In the genomic region with DNA sequence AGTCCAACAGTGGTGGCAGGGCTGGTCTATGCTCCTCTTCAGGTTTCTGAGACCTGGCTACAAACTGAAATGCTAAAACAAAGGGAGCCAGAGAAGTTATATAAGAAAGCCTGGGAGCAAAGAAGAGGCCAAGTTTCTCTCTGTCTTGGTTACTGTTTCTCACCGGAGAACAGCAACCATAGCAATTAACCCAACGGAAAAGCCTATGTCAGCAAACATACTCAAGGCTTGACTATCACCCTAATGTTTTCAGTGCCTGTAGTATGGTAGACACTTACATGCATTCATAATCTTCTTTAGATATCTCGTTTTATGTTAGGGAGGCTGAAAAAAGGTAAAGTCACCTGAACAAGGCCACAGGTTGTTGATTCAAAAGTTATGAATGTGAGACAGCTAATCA, we compare ENCODE assay signal across 2 cellular contexts.
A peak's percentile ranks its signal among the peaks of the same experiment; 100 is the strongest.
TF ChIP-seq lines count a peak whose summit lies in the region.

No MANE protein-coding gene starts in this region.

TF ChIP-seq in HepG2, 621 proteins besides CTCF, POLR2A, EP300 and RAD21:
- TF ChIP-seq, protein P1, sequence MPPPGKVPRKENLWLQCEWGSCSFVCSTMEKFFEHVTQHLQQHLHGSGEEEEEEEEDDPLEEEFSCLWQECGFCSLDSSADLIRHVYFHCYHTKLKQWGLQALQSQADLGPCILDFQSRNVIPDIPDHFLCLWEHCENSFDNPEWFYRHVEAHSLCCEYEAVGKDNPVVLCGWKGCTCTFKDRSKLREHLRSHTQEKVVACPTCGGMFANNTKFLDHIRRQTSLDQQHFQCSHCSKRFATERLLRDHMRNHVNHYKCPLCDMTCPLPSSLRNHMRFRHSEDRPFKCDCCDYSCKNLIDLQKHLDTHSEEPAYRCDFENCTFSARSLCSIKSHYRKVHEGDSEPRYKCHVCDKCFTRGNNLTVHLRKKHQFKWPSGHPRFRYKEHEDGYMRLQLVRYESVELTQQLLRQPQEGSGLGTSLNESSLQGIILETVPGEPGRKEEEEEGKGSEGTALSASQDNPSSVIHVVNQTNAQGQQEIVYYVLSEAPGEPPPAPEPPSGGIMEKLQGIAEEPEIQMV (CRISPR knock-in tag; IDR thresholded peaks at IDR 0.05; ENCODE audit: low read depth) = no peak
- TF ChIP-seq MAFK (conservative IDR thresholded peaks at IDR 0.05 in 1 of 2, IDR thresholded peaks at IDR 0.05 in 1 of 2; ENCODE audit: low read length in 2 of 2) = peak; percentile 50 to 72
- peak; percentile 54 for TF ChIP-seq MAFF (IDR thresholded peaks at IDR 0.05; ENCODE audit: low read depth, low read length)

TF ChIP-seq in K562, 482 proteins besides CTCF, POLR2A, EP300 and RAD21 (continued from another document):
- TF ChIP-seq ZNF316 (IDR thresholded peaks at IDR 0.05) (0 out of 2 replicates have a peak, but pooled peaks have one; percentile 15), KLF1 (tag; IDR thresholded peaks at IDR 0.05) (no peak)
